1 cellular context compared by ENCODE assay signal in genomic region chr1:150798509-150798908, GRCh38.
A peak's percentile ranks its signal among the peaks of the same experiment; 100 is the strongest.
TF ChIP-seq lines count a peak whose summit lies in the region.

No MANE protein-coding gene starts in this region.

TF ChIP-seq in HEK293, 187 proteins besides CTCF, POLR2A, EP300 and RAD21 (continued from another document):
- TF ChIP-seq PRDM10 (tag by site-specific recombination; IDR thresholded peaks at IDR 0.05) (peak; percentile 20; the same call in 1 of the 2 replicates), EGR2 (tag by site-specific recombination; IDR thresholded peaks at IDR 0.05; ENCODE audit: low read depth) (peak; percentile 84), KLF1 (tag by site-specific recombination; IDR thresholded peaks at IDR 0.05) (peak; percentile 66), ZNF350 (tag by site-specific recombination; IDR thresholded peaks at IDR 0.05) (no peak), ZNF629 (tag by site-specific recombination; IDR thresholded peaks at IDR 0.05) (0 out of 2 replicates have a peak, but pooled peaks have one; percentile 20), KLF10 (tag by site-specific recombination; IDR thresholded peaks at IDR 0.05) (no peak), MZF1 (tag by site-specific recombination; IDR thresholded peaks at IDR 0.05; ENCODE audit: borderline replicate concordance) (peak; percentile 73; the same call in 1 of the 2 replicates), IKZF3 (tag by site-specific recombination; IDR thresholded peaks at IDR 0.05) (no peak), ZFHX2 (tag by site-specific recombination; conservative IDR thresholded peaks at IDR 0.05) (peak; percentile 88), KLF16 (tag by site-specific recombination; IDR thresholded peaks at IDR 0.05) (0 out of 2 replicates have a peak, but pooled peaks have one; percentile 20), ZNF777 (tag by site-specific recombination; IDR thresholded peaks at IDR 0.05; ENCODE audit: borderline replicate concordance) (no peak), WT1 (tag by site-specific recombination; IDR thresholded peaks at IDR 0.05) (peak; percentile 64), ZNF274 (IDR thresholded peaks at IDR 0.05; ENCODE audit: low read length) (no peak), ZNF274 (tag by site-specific recombination; IDR thresholded peaks at IDR 0.05; ENCODE audit: borderline replicate concordance) (peak; percentile 67; the same call in 1 of the 2 replicates)
- TF ChIP-seq, protein P1, sequence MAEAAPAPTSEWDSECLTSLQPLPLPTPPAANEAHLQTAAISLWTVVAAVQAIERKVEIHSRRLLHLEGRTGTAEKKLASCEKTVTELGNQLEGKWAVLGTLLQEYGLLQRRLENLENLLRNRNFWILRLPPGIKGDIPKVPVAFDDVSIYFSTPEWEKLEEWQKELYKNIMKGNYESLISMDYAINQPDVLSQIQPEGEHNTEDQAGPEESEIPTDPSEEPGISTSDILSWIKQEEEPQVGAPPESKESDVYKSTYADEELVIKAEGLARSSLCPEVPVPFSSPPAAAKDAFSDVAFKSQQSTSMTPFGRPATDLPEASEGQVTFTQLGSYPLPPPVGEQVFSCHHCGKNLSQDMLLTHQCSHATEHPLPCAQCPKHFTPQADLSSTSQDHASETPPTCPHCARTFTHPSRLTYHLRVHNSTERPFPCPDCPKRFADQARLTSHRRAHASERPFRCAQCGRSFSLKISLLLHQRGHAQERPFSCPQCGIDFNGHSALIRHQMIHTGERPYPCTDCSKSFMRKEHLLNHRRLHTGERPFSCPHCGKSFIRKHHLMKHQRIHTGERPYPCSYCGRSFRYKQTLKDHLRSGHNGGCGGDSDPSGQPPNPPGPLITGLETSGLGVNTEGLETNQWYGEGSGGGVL (tag by site-specific recombination; IDR thresholded peaks at IDR 0.05) = peak; percentile 42; the same call in 1 of the 2 replicates
